In the genomic region with DNA sequence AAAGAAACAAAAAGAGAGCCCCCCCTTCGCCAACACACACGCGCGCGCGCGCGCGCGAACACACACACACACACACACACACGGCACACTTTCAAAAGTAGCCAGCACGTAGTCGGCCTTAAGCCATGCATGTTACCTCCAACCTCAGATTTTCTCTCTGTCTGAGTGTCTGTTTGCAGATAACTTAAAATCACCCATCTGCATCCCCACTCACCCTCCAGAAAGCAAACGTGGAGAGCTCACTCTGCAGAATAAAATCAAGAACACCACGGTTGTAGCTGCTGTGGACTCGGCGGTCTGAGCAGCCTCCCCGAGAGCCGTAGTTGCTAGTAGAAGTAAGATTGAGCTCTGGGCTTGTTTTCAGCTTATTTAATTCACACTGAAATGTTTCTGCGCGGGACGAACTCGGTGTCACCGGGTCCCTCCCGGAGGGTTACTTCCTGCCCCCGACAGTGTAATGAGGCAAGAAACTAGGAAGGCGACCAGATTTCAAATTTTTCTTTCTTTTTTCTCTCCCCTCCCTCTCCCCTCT, we compare ENCODE assay signal across 10 cellular contexts. TPM values are rescaled to one million over a fixed set of nuclear protein-coding genes. Genes with fewer than 3 reads are reported as not detected.
DNase-seq lines count a peak whose midpoint lies in the region; ATAC-seq and TF ChIP-seq lines count a peak whose summit lies in the region.
"Had no signal": no experiment of that assay in that cellular context is flagged by ENCODE, and none has a peak within 500 bp of the region (broad histone marks: within the 10 kb centered on the region; RNA-seq: fewer than 3 reads in every experiment).

No MANE protein-coding gene starts in this region.

- ATAC-seq in foreskin keratinocyte (no peak), GM18511 (IDR thresholded peaks at IDR 0.05; ENCODE audit: unreplicated experiment) (no peak), HG03460 (IDR thresholded peaks at IDR 0.05; ENCODE audit: unreplicated experiment) (no peak)

- H3K9me3 ChIP-seq in SK-N-MC (ENCODE audit: low read depth, low read length) = no peaks in the 10 kb centered on the region
- no peaks in the 10 kb centered on the region for H3K9me3 ChIP-seq in ovary
- H3K9me3 ChIP-seq in CD8-positive, alpha-beta memory T cell (ENCODE audit: low read length) = no peaks in the 10 kb centered on the region
- H3K9me3 ChIP-seq: neutrophil had no signal

- WGBS in ovary, 3 donors = 0 to 5% (median 2%) methylated on average over 27 of the region's 27 CpGs

- no peak for TF ChIP-seq EP300 in ovary (IDR thresholded peaks at IDR 0.05)

- CTCF ChIA-PET in CD8-positive, alpha-beta memory T cell (lab: Charles Lee) = no interaction called here

- DNase-seq in AG09309 (ENCODE audit: low read depth) (no peak), SK-N-MC (ENCODE audit: low read depth, low spot score) (no peak), foreskin keratinocyte (peak in 1 of 2 donors; percentile 73), ovary (peak in 4 of 5 donors; percentile 38 to 52 (median 44)), NCI-H1436 (lab: John Stamatoyannopoulos, UW) (no peak)
- DNase-seq in CD8-positive, alpha-beta memory T cell = no peak
- DNase-seq: NCI-H1694 had no signal

- H3K27me3 ChIP-seq in foreskin keratinocyte (no peaks in the 10 kb centered on the region), ovary (no peaks in the 10 kb centered on the region)
- H3K27me3 ChIP-seq in CD8-positive, alpha-beta memory T cell (ENCODE audit: insufficient read depth, low read length, poor library complexity, severe bottlenecking) = peaks cover 11% of the 10 kb centered on the region

- H3K4me3 ChIP-seq in AG09309 (ENCODE audit: control insufficient read depth, low read depth, low read length) (peak overlapping the region; percentile 31; the same call in 1 of the 2 replicates), SK-N-MC (peak overlapping the region; percentile 82), ovary (peak overlapping the region; percentile 80)
- no peak overlapping the region for H3K4me3 ChIP-seq in CD8-positive, alpha-beta memory T cell (ENCODE audit: low read length)

- no peak for TF ChIP-seq CTCF in AG09309 (IDR thresholded peaks at IDR 0.05; ENCODE audit: control insufficient read depth, insufficient read depth, low read depth, low read length, missing control alignments)
- no peak for TF ChIP-seq CTCF in foreskin keratinocyte (conservative IDR thresholded peaks at IDR 0.05)
- no peak for TF ChIP-seq CTCF in ovary (IDR thresholded peaks at IDR 0.05)

- POLR2A ChIA-PET in CD8-positive, alpha-beta memory T cell (lab: Charles Lee) = no interaction called here

- H3K36me3 ChIP-seq in SK-N-MC (ENCODE audit: insufficient read depth, low read length) = peaks cover 91% of the 10 kb centered on the region
- no peaks in the 10 kb centered on the region for H3K36me3 ChIP-seq in ovary
- H3K36me3 ChIP-seq in CD8-positive, alpha-beta memory T cell (ENCODE audit: insufficient read depth, low read length) = no peaks in the 10 kb centered on the region
- H3K36me3 ChIP-seq: neutrophil had no signal

- H3K27ac ChIP-seq in SK-N-MC = peak overlapping the region; percentile 100
- peak overlapping the region; percentile 73 for H3K27ac ChIP-seq in foreskin keratinocyte
- peak overlapping the region; percentile 89 to 93 for H3K27ac ChIP-seq in ovary
- no peak overlapping the region for H3K27ac ChIP-seq in CD8-positive, alpha-beta memory T cell (ENCODE audit: low read depth, low read length)
- H3K27ac ChIP-seq: neutrophil had no signal

- H3K27ac Mint-ChIP-seq in CD8-positive, alpha-beta memory T cell = no peak overlapping the region

- H3K36me3 Mint-ChIP-seq in CD8-positive, alpha-beta memory T cell = no peaks in the 10 kb centered on the region

- intact Hi-C loops in ovary (cut with DNase I) = loop anchor here in 2 of 4 donors (5.0 to 10.0 kb wide), 4 partner anchors 55 to 257 kb away; no protein-coding TSS in a partner anchor

- peaks cover 0 to 27% (median 12%) of the 10 kb centered on the region in 5 donors for H3K9me3 Mint-ChIP-seq in CD8-positive, alpha-beta memory T cell

- H3K27me3 Mint-ChIP-seq in CD8-positive, alpha-beta memory T cell = peaks cover 51 to 73% of the 10 kb centered on the region in 2 donors

- no peak for TF ChIP-seq POLR2A in ovary (IDR thresholded peaks at IDR 0.05)

- peaks cover 7 to 15% (median 13%) of the 10 kb centered on the region in 3 donors for H3K4me1 Mint-ChIP-seq in CD8-positive, alpha-beta memory T cell

- H3K4me3 Mint-ChIP-seq in CD8-positive, alpha-beta memory T cell = peak overlapping the region in 1 of 7 donors; percentile 26

- peak overlapping the region; percentile 99 for H3K9ac ChIP-seq in SK-N-MC (ENCODE audit: insufficient read length)

- H3K4me1 ChIP-seq in foreskin keratinocyte (no peaks in the 10 kb centered on the region), ovary (ENCODE audit: insufficient read depth) (peaks cover 2% of the 10 kb centered on the region)
- H3K4me1 ChIP-seq in CD8-positive, alpha-beta memory T cell (ENCODE audit: insufficient read depth, low read length) = no peaks in the 10 kb centered on the region

RNA-seq across cellular contexts. Expression of gene MEIS1, which starts 5.2 kb away (rescaled TPM):
- total RNA-seq in foreskin keratinocyte (9.0 and 9.2 TPM in 2 replicates), ovary (100 to 1,000 TPM in 2 of 7 donors, 10 to 100 TPM in 5; 33.9 to 163 (median 92.3) TPM)
- polyA plus RNA-seq in foreskin keratinocyte (3.2 and 5.0 TPM in 2 replicates), ovary (10 to 100 TPM; 19.4 to 50.2 TPM)
- total RNA-seq in CD8-positive, alpha-beta memory T cell = not detected
- polyA plus RNA-seq in CD8-positive, alpha-beta memory T cell = not detected

Comparison
In these comparisons a context has a peak if more than half of its experiments do, and no peak if none do; other contexts are left out.
1. DNase-seq: peak in ovary (4 of 5); none in AG09309 (single experiment), SK-N-MC (single experiment), CD8-positive, alpha-beta memory T cell (0 of 5) and NCI-H1436 (single experiment).